In genomic region chr1:185156854-185157598, GRCh38 we compare ENCODE assay signal across 8 cellular contexts. TPM values are rescaled to one million over a fixed set of nuclear protein-coding genes. Genes with fewer than 3 reads are reported as not detected.
A peak's percentile ranks its signal among the peaks of the same experiment; 100 is the strongest.
DNase-seq lines count a peak whose midpoint lies in the region; TF ChIP-seq lines count a peak whose summit lies in the region.

Gene SWT1 (plus strand): TSS chr1:185157167. CDS start chr1:185160842, 3,675 bp downstream.
Gene TRMT1L (minus strand): TSS chr1:185156953. CDS start chr1:185156712, 241 bp downstream.

- CTCF ChIA-PET in HEK293T (lab: Yijun Ruan, JAX): interaction anchor here (1.6 to 3.9 kb wide), 2 partner anchors 13 to 513 kb away, joined by 4 to 18 read pairs; no protein-coding TSS in a partner anchor

- DNase-seq in GF-D8 (lab: John Stamatoyannopoulos, UW) (peak; percentile 98), HEK293T (ENCODE audit: extremely low spot score) (peak; percentile 95), MV-4-11 (lab: John Stamatoyannopoulos, UW) (peak; percentile 99), SK-MEL-5 (ENCODE audit: low read depth, low spot score) (peak; percentile 99), germinal center (ENCODE audit: low spot score) (peak; percentile 94), non-pigmented ciliary epithelial cell (ENCODE audit: low read depth) (peak; percentile 97), superior temporal gyrus (ENCODE audit: extremely low spot score) (peak; percentile 99)
- DNase-seq in activated naive CD4-positive, alpha-beta T cell treated with anti-CD3 and anti-CD28 coated beads, Interleukin-2, amount 50 U/mL, for 16 hours: peak; percentile 99

- POLR2A ChIA-PET in HEK293T (lab: Yijun Ruan, JAX): interaction anchor here (1.4 to 2.0 kb wide), 3 partner anchors 13 to 184 kb away, joined by 3 to 12 read pairs (median 4); partner anchors contain the start of gene RNF2

- in situ Hi-C loops in SK-MEL-5 (cut with HindIII; ENCODE audit: low pct_unique_long_range_greater_than_20kb, low sequenced_read_pairs): no loop called here

TF ChIP-seq in HEK293T, 16 proteins besides CTCF, POLR2A, EP300 and RAD21:
- TF ChIP-seq LEF1 (IDR thresholded peaks at IDR 0.05; ENCODE audit: borderline replicate concordance): no peak
- TF ChIP-seq SUZ12 (IDR thresholded peaks at IDR 0.05): no peak
- TF ChIP-seq PKNOX1 (IDR thresholded peaks at IDR 0.05): no peak
- TF ChIP-seq ELF4 (IDR thresholded peaks at IDR 0.05): no peak
- no peak for TF ChIP-seq FOXA1 (IDR thresholded peaks at IDR 0.05)
- no peak for TF ChIP-seq SP1 (IDR thresholded peaks at IDR 0.05)
- no peak for TF ChIP-seq ARNT (IDR thresholded peaks at IDR 0.05)
- TF ChIP-seq BHLHE40 (IDR thresholded peaks at IDR 0.05; ENCODE audit: borderline replicate concordance): no peak
- TF ChIP-seq HDGF (IDR thresholded peaks at IDR 0.05; ENCODE audit: borderline replicate concordance): no peak
- no peak for TF ChIP-seq FOXM1 (IDR thresholded peaks at IDR 0.05; ENCODE audit: borderline replicate concordance)
- TF ChIP-seq L3MBTL2 (conservative IDR thresholded peaks at IDR 0.05): no peak
- no peak for TF ChIP-seq ZNF384 (IDR thresholded peaks at IDR 0.05)
- TF ChIP-seq NFRKB (IDR thresholded peaks at IDR 0.05): no peak
- no peak for TF ChIP-seq FOXK2 (IDR thresholded peaks at IDR 0.05)
- no peak for TF ChIP-seq CTBP1 (IDR thresholded peaks at IDR 0.05; ENCODE audit: borderline replicate concordance)
- no peak for TF ChIP-seq TARDBP (IDR thresholded peaks at IDR 0.05)

RNA-seq across cellular contexts. Expression of gene SWT1, which starts in this region (rescaled TPM):
- total RNA-seq in SK-MEL-5 (2014; rRNA removed; shearing (Covaris generic)): 8.6 and 9.7 TPM in 2 replicates
- 2.6 and 5.1 TPM in 2 replicates for polyA plus RNA-seq in SK-MEL-5 (2015; cell fraction: cytosol; rRNA removed)
- 12.6 and 16.9 TPM in 2 replicates for polyA plus RNA-seq in SK-MEL-5 (2015; cell fraction: nucleus; rRNA removed)

RNA-seq across cellular contexts. Expression of gene TRMT1L, which starts in this region (rescaled TPM):
- 23.3 and 28.2 TPM in 2 replicates for total RNA-seq in SK-MEL-5 (2014; rRNA removed; shearing (Covaris generic))
- polyA plus RNA-seq in SK-MEL-5 (2015; cell fraction: cytosol; rRNA removed): 15.5 and 25.8 TPM in 2 replicates
- 15.4 and 18.5 TPM in 2 replicates for polyA plus RNA-seq in SK-MEL-5 (2015; cell fraction: nucleus; rRNA removed)

Comparison
In these comparisons a context has a peak if more than half of its experiments do, and no peak if none do; other contexts are left out.
1. Peak in every context shown above with its lines: DNase-seq.